ENCODE assay signal across 7 cellular contexts in genomic region chr10:84019854-84020458, GRCh38.
A peak's percentile ranks its signal among the peaks of the same experiment; 100 is the strongest.
DNase-seq lines count a peak whose midpoint lies in the region; ATAC-seq, FAIRE-seq and TF ChIP-seq lines count a peak whose summit lies in the region.
"Not testable (repeated sequence)": the region's sequence is repeated elsewhere in the genome, so short reads cannot be mapped to it uniquely, and the experiment has no call there.

No MANE protein-coding gene starts in this region.

- not testable (repeated sequence) for H3K36me3 ChIP-seq in bronchial epithelial cell (ENCODE audit: control insufficient read depth, insufficient read depth, low read length); mucosa of descending colon (ENCODE audit: low read depth)

- intact Hi-C loops in left colon (cut with DNase I, micrococcal nuclease); mucosa of descending colon (cut with DNase I, micrococcal nuclease): not testable (repeated sequence)

- ATAC-seq in T-helper 17 cell (peak; percentile 27), left colon (peak; percentile 87), mucosa of descending colon (peak; percentile 77)

- H3K4me3 Mint-ChIP-seq in T-helper 17 cell, result not testable (repeated sequence)

- H3K27ac Mint-ChIP-seq in T-helper 17 cell, result peak overlapping the region; percentile 27

- not testable (repeated sequence) for TF ChIP-seq CTCF in bronchial epithelial cell (IDR thresholded peaks at IDR 0.05; ENCODE audit: insufficient read depth, low read length, severe bottlenecking); mucosa of descending colon (IDR thresholded peaks at IDR 0.05)

- FAIRE-seq in bronchial epithelial cell (lab: Jason Lieb, UNC), result not testable (repeated sequence)

- not testable (repeated sequence) for H3K4me1 ChIP-seq in mucosa of descending colon (ENCODE audit: low read depth)

- not testable (repeated sequence) for H3K4me3 ChIP-seq in bronchial epithelial cell (ENCODE audit: low read depth, low read length); mucosa of descending colon

- H3K9me3 ChIP-seq in T-helper 17 cell (ENCODE audit: control insufficient read depth, low read length, poor library complexity, severe bottlenecking); mucosa of descending colon: not testable (repeated sequence)

- DNase-seq in CMK (ENCODE audit: low read depth) (peak; percentile 25), HT-29 (ENCODE audit: low spot score) (peak; percentile 80), NCI-H748 (lab: John Stamatoyannopoulos, UW; ENCODE audit: unreplicated experiment) (peak; percentile 19), bronchial epithelial cell (ENCODE audit: low read depth) (peak; percentile 8), left colon (peak; percentile 56 to 60), mucosa of descending colon (peak in 2 of 3 donors; percentile 37 to 57)
- not testable (repeated sequence) for DNase-seq in T-helper 17 cell

- not testable (repeated sequence) for H3K27me3 ChIP-seq in bronchial epithelial cell (ENCODE audit: control insufficient read depth, insufficient read depth, low read length)

- not testable (repeated sequence) for H3K36me3 Mint-ChIP-seq in T-helper 17 cell (ENCODE audit: low read depth)

- H3K4me1 Mint-ChIP-seq in T-helper 17 cell, result not testable (repeated sequence)

- peaks cover 13% of the 10 kb centered on the region for H3K27me3 Mint-ChIP-seq in T-helper 17 cell

Comparison
In these comparisons a context has a peak if more than half of its experiments do, and no peak if none do; other contexts are left out.
1. ATAC-seq: peak in every context shown above with its lines; median percentile 87 in left colon; 77 in mucosa of descending colon; 27 in T-helper 17 cell.